Comparison of ENCODE assay signal across 8 cellular contexts in the genomic region with DNA sequence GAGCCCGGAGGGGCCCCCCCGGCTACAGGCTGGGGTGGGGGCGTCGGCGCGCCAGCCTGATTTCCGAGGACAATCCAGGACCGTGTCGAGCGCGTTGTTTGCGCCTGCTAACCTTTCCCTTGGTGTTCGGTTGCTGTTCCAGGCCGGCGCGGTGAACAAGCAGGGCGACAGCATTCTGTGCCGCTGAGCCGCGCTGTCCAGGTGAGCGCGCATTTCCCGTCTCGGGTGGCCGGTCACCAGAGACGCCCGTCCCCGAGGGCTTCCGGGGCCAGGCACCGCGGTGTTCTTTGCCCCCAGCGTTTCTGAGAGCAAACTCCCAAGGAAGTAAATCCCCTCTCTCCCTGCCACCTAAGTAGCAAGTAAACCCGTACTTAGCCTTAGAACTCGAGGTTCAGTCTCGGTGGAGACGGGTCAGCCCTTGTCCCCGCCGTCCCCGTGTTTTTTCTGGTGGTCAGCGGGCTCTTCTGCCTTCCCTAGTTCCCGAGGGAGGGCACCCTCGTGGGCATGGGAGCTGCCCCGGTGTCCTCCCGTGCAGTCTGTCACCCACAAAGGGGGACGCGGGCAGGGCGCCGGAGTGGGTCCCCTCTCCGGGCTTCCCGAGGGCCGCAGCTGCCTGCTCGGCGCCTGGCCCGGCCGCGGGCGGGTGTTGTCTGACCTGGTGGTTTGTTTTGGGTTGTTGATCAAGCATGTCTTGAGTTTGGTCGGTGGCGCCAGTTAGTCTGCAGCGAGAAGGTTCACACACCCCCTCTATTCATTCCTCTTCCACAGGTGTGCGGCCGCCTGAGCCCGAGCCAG. TPM values are rescaled to one million over a fixed set of nuclear protein-coding genes. Genes with fewer than 3 reads are reported as not detected.
DNase-seq lines count a peak whose midpoint lies in the region; ATAC-seq and TF ChIP-seq lines count a peak whose summit lies in the region.

No MANE protein-coding gene starts in this region.

- CTCF ChIA-PET in activated CD4-positive, alpha-beta T cell treated with anti-CD3 and anti-CD28 coated beads, Interleukin-2, amount 10 ng/mL, durations not matched to agents 7 days and 5 days (lab: Charles Lee), result no interaction called here

- TF ChIP-seq CTCF in epithelial cell of esophagus (IDR thresholded peaks at IDR 0.05; ENCODE audit: insufficient read depth, low read depth, low read length, missing control alignments), result no peak

- H3K27me3 Mint-ChIP-seq in activated CD4-positive, alpha-beta T cell treated with anti-CD3 and anti-CD28 coated beads, Interleukin-2, amount 10 ng/mL, durations not matched to agents 7 days and 5 days, result peaks cover 63% of the 10 kb centered on the region
- H3K27me3 Mint-ChIP-seq in activated CD4-positive, alpha-beta T cell treated with anti-CD3 and anti-CD28 coated beads, Interleukin-2, amount 10 ng/mL, durations not matched to agents 24 days and 14 days, result peaks cover 57% of the 10 kb centered on the region

- H3K4me1 ChIP-seq in muscle layer of colon (ENCODE audit: insufficient read depth, low read length), result peaks cover 4% of the 10 kb centered on the region

- H3K4me1 Mint-ChIP-seq in activated CD4-positive, alpha-beta T cell treated with anti-CD3 and anti-CD28 coated beads, Interleukin-2, amount 10 ng/mL, durations not matched to agents 7 days and 5 days, result peaks cover 8% of the 10 kb centered on the region
- H3K4me1 Mint-ChIP-seq in activated CD4-positive, alpha-beta T cell treated with anti-CD3 and anti-CD28 coated beads, Interleukin-2, amount 10 ng/mL, durations not matched to agents 24 days and 14 days, result no peaks in the 10 kb centered on the region

- no peaks in the 10 kb centered on the region for H3K9me3 ChIP-seq in muscle layer of colon (ENCODE audit: low read length)

- H3K9me3 Mint-ChIP-seq in activated CD4-positive, alpha-beta T cell treated with anti-CD3 and anti-CD28 coated beads, Interleukin-2, amount 10 ng/mL, durations not matched to agents 7 days and 5 days, result no peaks in the 10 kb centered on the region
- no peaks in the 10 kb centered on the region for H3K9me3 Mint-ChIP-seq in activated CD4-positive, alpha-beta T cell treated with anti-CD3 and anti-CD28 coated beads, Interleukin-2, amount 10 ng/mL, durations not matched to agents 24 days and 14 days

- peak overlapping the region; percentile 6 for H3K4me3 Mint-ChIP-seq in activated CD4-positive, alpha-beta T cell treated with anti-CD3 and anti-CD28 coated beads, Interleukin-2, amount 10 ng/mL, durations not matched to agents 7 days and 5 days
- H3K4me3 Mint-ChIP-seq in activated CD4-positive, alpha-beta T cell treated with anti-CD3 and anti-CD28 coated beads, Interleukin-2, amount 10 ng/mL, durations not matched to agents 24 days and 14 days, result no peak overlapping the region

- ATAC-seq in GM19455 (IDR thresholded peaks at IDR 0.05; ENCODE audit: unreplicated experiment), result no peak
- ATAC-seq in GM21423 (IDR thresholded peaks at IDR 0.05; ENCODE audit: unreplicated experiment), result no peak
- no peak for ATAC-seq in HG03378 (IDR thresholded peaks at IDR 0.05; ENCODE audit: unreplicated experiment)

- H3K9ac ChIP-seq in muscle layer of colon (ENCODE audit: low read length), result peak overlapping the region; percentile 29

- POLR2A ChIA-PET in activated CD4-positive, alpha-beta T cell treated with anti-CD3 and anti-CD28 coated beads, Interleukin-2, amount 10 ng/mL, durations not matched to agents 7 days and 5 days (lab: Charles Lee), result no interaction called here

- H3K36me3 ChIP-seq in muscle layer of colon (ENCODE audit: insufficient read depth, low read length), result no peaks in the 10 kb centered on the region

- H3K4me3 ChIP-seq in epithelial cell of esophagus (ENCODE audit: low read length), result peak overlapping the region; percentile 29
- peak overlapping the region; percentile 84 to 85 for H3K4me3 ChIP-seq in muscle layer of colon (ENCODE audit: low read depth in 1 of 2, low read length in 2 of 2)

- no peak for DNase-seq in activated CD4-positive, alpha-beta T cell treated with anti-CD3 and anti-CD28 coated beads, Interleukin-2, amount 10 ng/mL, durations not matched to agents 7 days and 5 days
- DNase-seq in activated CD4-positive, alpha-beta T cell treated with anti-CD3 and anti-CD28 coated beads, Interleukin-2, amount 10 ng/mL, durations not matched to agents 24 days and 14 days, result no peak
- DNase-seq in NCI-H526 (lab: John Stamatoyannopoulos, UW) (peak; percentile 89 to 94), epithelial cell of esophagus (ENCODE audit: low read depth) (peak; percentile 30)

- intact Hi-C loops in activated CD4-positive, alpha-beta T cell treated with anti-CD3 and anti-CD28 coated beads, Interleukin-2, amount 10 ng/mL, durations not matched to agents 24 days and 14 days (cut with micrococcal nuclease), result no loop called here

- peak overlapping the region; percentile 74 for H3K27ac ChIP-seq in muscle layer of colon (ENCODE audit: low read depth, low read length)

- no peaks in the 10 kb centered on the region for H3K27me3 ChIP-seq in muscle layer of colon (ENCODE audit: control insufficient read depth in 1 of 2, insufficient read depth in 2 of 2, low read length in 2 of 2)

- H3K36me3 Mint-ChIP-seq in activated CD4-positive, alpha-beta T cell treated with anti-CD3 and anti-CD28 coated beads, Interleukin-2, amount 10 ng/mL, durations not matched to agents 7 days and 5 days (ENCODE audit: low read depth), result peaks cover 2% of the 10 kb centered on the region
- H3K36me3 Mint-ChIP-seq in activated CD4-positive, alpha-beta T cell treated with anti-CD3 and anti-CD28 coated beads, Interleukin-2, amount 10 ng/mL, durations not matched to agents 24 days and 14 days (ENCODE audit: low read depth), result peaks cover 2% of the 10 kb centered on the region

- H3K27ac Mint-ChIP-seq in activated CD4-positive, alpha-beta T cell treated with anti-CD3 and anti-CD28 coated beads, Interleukin-2, amount 10 ng/mL, durations not matched to agents 7 days and 5 days, result peak overlapping the region; percentile 48
- no peak overlapping the region for H3K27ac Mint-ChIP-seq in activated CD4-positive, alpha-beta T cell treated with anti-CD3 and anti-CD28 coated beads, Interleukin-2, amount 10 ng/mL, durations not matched to agents 24 days and 14 days

RNA-seq across cellular contexts. Expression of gene ID4, which starts 1.5 kb away (rescaled TPM):
- total RNA-seq in activated CD4-positive, alpha-beta T cell treated with anti-CD3 and anti-CD28 coated beads, Interleukin-2, amount 10 ng/mL, durations not matched to agents 7 days and 5 days, result not detected
- total RNA-seq in activated CD4-positive, alpha-beta T cell treated with anti-CD3 and anti-CD28 coated beads, Interleukin-2, amount 10 ng/mL, durations not matched to agents 24 days and 14 days, result not detected in 2 replicates

Comparison
In these comparisons a context has a peak if more than half of its experiments do, and no peak if none do; other contexts are left out.
1. DNase-seq: peak in NCI-H526 (2 of 2) and epithelial cell of esophagus (single experiment); none in activated CD4-positive, alpha-beta T cell treated with anti-CD3 and anti-CD28 coated beads, Interleukin-2, amount 10 ng/mL, durations not matched to agents 7 days and 5 days (single experiment) and activated CD4-positive, alpha-beta T cell treated with anti-CD3 and anti-CD28 coated beads, Interleukin-2, amount 10 ng/mL, durations not matched to agents 24 days and 14 days (single experiment).